Comparison of ENCODE assay signal across 1 cellular context in genomic region chr2:26754972-26755670, GRCh38.
TF ChIP-seq lines count a peak whose summit lies in the region.

No MANE protein-coding gene starts in this region.

TF ChIP-seq in SK-N-SH, 30 proteins besides CTCF, POLR2A, EP300 and RAD21 (continued from another document):
- TF ChIP-seq YY1 (IDR thresholded peaks at IDR 0.05; ENCODE audit: low read depth) = no peak
- no peak for TF ChIP-seq NRF1 (IDR thresholded peaks at IDR 0.05; ENCODE audit: low read depth, low read length)
- TF ChIP-seq POLR2AphosphoS5 (IDR thresholded peaks at IDR 0.05; ENCODE audit: low read depth, low read length) = no peak
- no peak for TF ChIP-seq ELF1 (IDR thresholded peaks at IDR 0.05)
- TF ChIP-seq TEAD4 (IDR thresholded peaks at IDR 0.05; ENCODE audit: borderline replicate concordance, insufficient read depth) = no peak
- no peak for TF ChIP-seq TAF1 (IDR thresholded peaks at IDR 0.05; ENCODE audit: borderline replicate concordance, low read depth, low read length)
- no peak for TF ChIP-seq MEF2A (IDR thresholded peaks at IDR 0.05; ENCODE audit: borderline replicate concordance, low read depth)
- TF ChIP-seq EZH2phosphoT487 (IDR thresholded peaks at IDR 0.05; ENCODE audit: borderline replicate concordance, low read depth) = no peak
- TF ChIP-seq, protein P1, sequence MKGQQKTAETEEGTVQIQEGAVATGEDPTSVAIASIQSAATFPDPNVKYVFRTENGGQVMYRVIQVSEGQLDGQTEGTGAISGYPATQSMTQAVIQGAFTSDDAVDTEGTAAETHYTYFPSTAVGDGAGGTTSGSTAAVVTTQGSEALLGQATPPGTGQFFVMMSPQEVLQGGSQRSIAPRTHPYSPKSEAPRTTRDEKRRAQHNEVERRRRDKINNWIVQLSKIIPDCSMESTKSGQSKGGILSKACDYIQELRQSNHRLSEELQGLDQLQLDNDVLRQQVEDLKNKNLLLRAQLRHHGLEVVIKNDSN (IDR thresholded peaks at IDR 0.05; ENCODE audit: borderline replicate concordance, low read depth) = no peak
